9 cellular contexts compared by ENCODE assay signal in the genomic region with DNA sequence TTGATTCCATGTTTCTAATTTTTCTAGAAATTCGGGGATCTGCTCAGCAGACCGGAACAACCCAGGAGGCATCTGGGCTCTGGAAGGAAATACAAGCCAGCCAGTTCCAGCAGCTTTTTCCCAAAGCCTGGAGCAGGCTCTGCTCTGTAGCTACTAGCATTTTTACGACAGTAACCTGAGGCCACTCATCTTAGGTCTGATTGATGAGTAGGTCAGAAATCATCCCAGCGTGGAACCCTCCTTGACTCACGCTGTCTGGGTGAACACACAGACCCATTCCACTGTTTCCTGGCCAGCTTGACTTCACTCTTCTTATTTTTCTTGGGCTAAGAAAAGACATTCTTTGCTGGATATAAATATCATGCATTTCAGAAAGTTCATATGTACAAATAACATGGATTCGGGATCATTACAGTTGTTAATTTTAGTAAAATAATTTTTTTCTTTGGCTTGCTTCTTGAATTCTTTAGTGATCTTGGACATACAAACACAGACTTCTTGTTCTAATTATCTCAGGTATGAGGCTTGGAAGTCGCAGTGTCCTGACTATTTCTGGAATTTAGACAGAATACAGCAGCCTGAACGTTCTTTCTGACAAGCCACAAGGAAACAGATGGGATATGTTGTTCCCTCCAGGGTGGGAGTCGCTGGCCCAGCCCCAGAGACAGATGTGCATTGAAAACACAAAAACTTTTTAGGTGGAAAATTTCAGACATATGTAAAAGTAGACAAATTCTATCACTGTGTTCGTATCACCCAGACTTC. TPM values are rescaled to one million over a fixed set of nuclear protein-coding genes. Genes with fewer than 3 reads are reported as not detected.
DNase-seq lines count a peak whose midpoint lies in the region; ATAC-seq and TF ChIP-seq lines count a peak whose summit lies in the region.
"Had no signal": no experiment of that assay in that cellular context is flagged by ENCODE, and none has a peak within 500 bp of the region (broad histone marks: within the 10 kb centered on the region; RNA-seq: fewer than 3 reads in every experiment).

No MANE protein-coding gene starts in this region.

- BruUV-seq in HCT116 (replicated peaks; lab: Mats Ljungman, UMichigan), result no TSS peak

- no peaks in the 10 kb centered on the region for H3K79me2 ChIP-seq in HCT116 (ENCODE audit: insufficient read depth, low read length)

- H3K27ac ChIP-seq in HCT116 (ENCODE audit: low read depth, low read length) (peak overlapping the region; percentile 24; the same call in 1 of the 2 replicates), Peyer's patch (no peak overlapping the region)

- CTCF ChIA-PET in HCT116 (lab: Charles Lee), result interaction anchor here (1.4 kb wide), 1 partner anchor 29 kb away, joined by 5 read pairs; no protein-coding TSS in a partner anchor

- TF ChIP-seq RAD21 in HCT116 (IDR thresholded peaks at IDR 0.05; ENCODE audit: low read depth), result no peak

- peak overlapping the region; percentile 63 for H3K4me2 ChIP-seq in HCT116 (ENCODE audit: low read length)

- DNase-seq in AG08395 (ENCODE audit: low spot score) (peak; percentile 51), HCT116 (ENCODE audit: low read depth, low spot score) (peak; percentile 60), amniotic epithelial cell (ENCODE audit: low read depth) (peak; percentile 71), islet precursor cell (peak; percentile 95), C1 segment of cervical spinal cord (lab: John Stamatoyannopoulos, UW) (no peak), Peyer's patch (no peak), erythroblast (lab: John Stamatoyannopoulos, UW) (no peak)
- DNase-seq: hypothalamus had no signal

- TF ChIP-seq CTCF in HCT116 (IDR thresholded peaks at IDR 0.05 in 2 of 3, conservative IDR thresholded peaks at IDR 0.05 in 1 of 3; ENCODE audit: borderline replicate concordance in 1 of 3, insufficient read depth in 1 of 3, low read depth in 2 of 3, low read length in 2 of 3) (no peak), Peyer's patch (IDR thresholded peaks at IDR 0.05) (no peak)

- no peaks in the 10 kb centered on the region for H3K9me3 ChIP-seq in HCT116 (ENCODE audit: control insufficient read depth in 1 of 2, insufficient read depth in 1 of 2, low read depth in 1 of 2, low read length in 2 of 2)
- H3K9me3 ChIP-seq in Peyer's patch, result no peaks in the 10 kb centered on the region

- RAD21 ChIA-PET in HCT116 (lab: Charles Lee; ENCODE audit: low non-redundant PET in 1 of 2, low total read pairs in 2 of 2, uncharacterized antibody in 2 of 2, unreplicated experiment in 2 of 2), result interaction anchor here in 1 of 2 experiments (0.5 kb wide), 1 partner anchor 771 kb away, joined by 3 read pairs; no protein-coding TSS in a partner anchor

- H3K27me3 ChIP-seq in HCT116 (ENCODE audit: insufficient read depth, low read length) (peaks cover 21% of the 10 kb centered on the region; the same call in 1 of the 2 replicates), Peyer's patch (no peaks in the 10 kb centered on the region)

- POLR2A ChIA-PET in HCT116 (lab: Charles Lee), result interaction anchor here (0.8 to 0.9 kb wide), 2 partner anchors 557 to 558 kb away, joined by 3 to 5 read pairs; a partner anchor contains a TSS

- no peaks in the 10 kb centered on the region for H4K20me1 ChIP-seq in HCT116 (ENCODE audit: insufficient read depth)

- intact Hi-C loops in HCT116 (cut with micrococcal nuclease), result no loop called here

- peak overlapping the region; percentile 4; the same call in 1 of the 2 replicates for H3K9ac ChIP-seq in HCT116 (ENCODE audit: low read length)

- H3K36me3 ChIP-seq in HCT116 (ENCODE audit: control insufficient read depth in 1 of 2, insufficient read depth in 2 of 2, low read length in 2 of 2) (no peaks in the 10 kb centered on the region), Peyer's patch (no peaks in the 10 kb centered on the region)

- H3K4me3 ChIP-seq in HCT116 (replicated peaks in 1 of 2; ENCODE audit: low read depth in 1 of 2, low read length in 2 of 2), result peak overlapping the region in 1 of 2 experiments; percentile 12; a peak in 2 of 4 replicates
- no peak overlapping the region for H3K4me3 ChIP-seq in Peyer's patch

- H3K4me1 ChIP-seq in HCT116 (ENCODE audit: control insufficient read depth in 1 of 2, insufficient read depth in 2 of 2, low read length in 2 of 2) (peaks cover 20 to 21% of the 10 kb centered on the region in 2 experiments), Peyer's patch (no peaks in the 10 kb centered on the region)

- ATAC-seq in HCT116, result peak; percentile 91
- no peak for ATAC-seq in GM21529 (IDR thresholded peaks at IDR 0.05; ENCODE audit: unreplicated experiment)

- H2AFZ ChIP-seq in HCT116 (ENCODE audit: low read depth, low read length, poor library complexity, severe bottlenecking), result peak overlapping the region; percentile 4

- TF ChIP-seq POLR2A in HCT116 (IDR thresholded peaks at IDR 0.05; ENCODE audit: borderline replicate concordance, extremely low read depth, insufficient read depth, insufficient read length) (no peak), Peyer's patch (IDR thresholded peaks at IDR 0.05) (no peak), erythroblast (IDR thresholded peaks at IDR 0.05; ENCODE audit: low read length) (no peak)

- H3K9me2 ChIP-seq in HCT116 (ENCODE audit: insufficient read depth), result no peaks in the 10 kb centered on the region

TF ChIP-seq in HCT116, 20 proteins besides CTCF, POLR2A, EP300 and RAD21:
- TF ChIP-seq JUND (IDR thresholded peaks at IDR 0.05) (peak; percentile 57; the same call in 1 of the 2 replicates), FOSL1 (IDR thresholded peaks at IDR 0.05; ENCODE audit: low read depth) (peak; percentile 70; the same call in 1 of the 2 replicates), CEBPB (IDR thresholded peaks at IDR 0.05; ENCODE audit: low read depth) (no peak), CBX3 (IDR thresholded peaks at IDR 0.05; ENCODE audit: low read depth) (peak; percentile 50; the same call in 1 of the 2 replicates), POLR2AphosphoS5 (IDR thresholded peaks at IDR 0.05; ENCODE audit: low read depth, low read length) (no peak), SP1 (IDR thresholded peaks at IDR 0.05; ENCODE audit: low read depth) (peak; percentile 38; the same call in 1 of the 2 replicates), ELF1 (IDR thresholded peaks at IDR 0.05; ENCODE audit: borderline replicate concordance, low read depth) (no peak)
- TF ChIP-seq, protein P1, sequence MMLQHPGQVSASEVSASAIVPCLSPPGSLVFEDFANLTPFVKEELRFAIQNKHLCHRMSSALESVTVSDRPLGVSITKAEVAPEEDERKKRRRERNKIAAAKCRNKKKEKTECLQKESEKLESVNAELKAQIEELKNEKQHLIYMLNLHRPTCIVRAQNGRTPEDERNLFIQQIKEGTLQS (IDR thresholded peaks at IDR 0.05), result no peak

RNA-seq across cellular contexts. Expression of a gene that starts 54.6 kb away (rescaled TPM):
- 59.5 TPM for total RNA-seq in HCT116 (2021; ENCODE audit: unreplicated experiment)
- 50.0 and 54.2 TPM in 2 replicates for polyA plus RNA-seq in HCT116 (2012)
- total RNA-seq in Peyer's patch, result 10 to 100 TPM; 54.5 to 71.3 (median 63.7) TPM

Comparison
In these comparisons a context has a peak if more than half of its experiments do, and no peak if none do; other contexts are left out.
1. DNase-seq: peak in AG08395 (single experiment), HCT116 (single experiment), amniotic epithelial cell (single experiment) and islet precursor cell (single experiment); none in C1 segment of cervical spinal cord (0 of 14), Peyer's patch (0 of 3) and erythroblast (0 of 2).